8 cellular contexts compared by ENCODE assay signal in genomic region chr7:76549025-76549854, GRCh38. TPM values are rescaled to one million over a fixed set of nuclear protein-coding genes. Genes with fewer than 3 reads are reported as not detected.
DNase-seq lines count a peak whose midpoint lies in the region; ATAC-seq and TF ChIP-seq lines count a peak whose summit lies in the region.
"Not testable (repeated sequence)": the region's sequence is repeated elsewhere in the genome, so short reads cannot be mapped to it uniquely, and the experiment has no call there.

No MANE protein-coding gene starts in this region.

- TF ChIP-seq POLR2A in adrenal gland (IDR thresholded peaks at IDR 0.05), result peak; percentile 80 to 91
- peak in 3 of 4 donors; percentile 68 to 84 (median 75) for TF ChIP-seq POLR2A in upper lobe of left lung (IDR thresholded peaks at IDR 0.05)

- peak; percentile 99 for ATAC-seq in HG02840 (IDR thresholded peaks at IDR 0.05; ENCODE audit: low FRiP score, unreplicated experiment)
- peak; percentile 100 for ATAC-seq in left cardiac atrium
- peak; percentile 100 for ATAC-seq in upper lobe of left lung (ENCODE audit: low FRiP score in 2 of 2)

- in situ Hi-C loops in GM13976 (cut with MboI; ENCODE audit: low sequenced_read_pairs, unreplicated experiment), result not testable (repeated sequence)

- not testable (repeated sequence) for H3K27me3 ChIP-seq in adrenal gland, upper lobe of left lung

- not testable (repeated sequence) for H3K4me1 ChIP-seq in adrenal gland (replicated peaks in 1 of 2); upper lobe of left lung

- H3K9me3 ChIP-seq in adrenal gland (replicated peaks in 1 of 3); upper lobe of left lung: not testable (repeated sequence)

- H3K36me3 ChIP-seq in adrenal gland (replicated peaks in 1 of 2); upper lobe of left lung: not testable (repeated sequence)

- not testable (repeated sequence) for TF ChIP-seq EP300 in upper lobe of left lung (IDR thresholded peaks at IDR 0.05)

- peak; percentile 84 for DNase-seq in GM13976 (ENCODE audit: low spot score)
- peak; percentile 77 for DNase-seq in NCI-H1436 (lab: John Stamatoyannopoulos, UW)
- DNase-seq in SW480 (ENCODE audit: low spot score), result peak; percentile 97
- DNase-seq in adrenal gland, result peak; percentile 86 to 96 (median 94)
- peak; percentile 92 for DNase-seq in left cardiac atrium
- peak; percentile 78 to 98 (median 86) for DNase-seq in posterior cingulate gyrus
- DNase-seq in upper lobe of left lung, result peak; percentile 93 to 95

- intact Hi-C loops in adrenal gland (cut with DNase I); left cardiac atrium (cut with DNase I); posterior cingulate gyrus (cut with DNase I): not testable (repeated sequence)

- H3K27ac ChIP-seq in adrenal gland (peak overlapping the region; percentile 90 to 98 (median 94)), upper lobe of left lung (peak overlapping the region; percentile 89 to 95 (median 93))

- H3K4me3 ChIP-seq in adrenal gland (peak overlapping the region; percentile 49 to 79 (median 68)), upper lobe of left lung (peak overlapping the region; percentile 74 to 99 (median 93))

- TF ChIP-seq CTCF in GM13976 (IDR thresholded peaks at IDR 0.05; ENCODE audit: borderline replicate concordance, control extremely low read depth, extremely low read depth, insufficient read depth, missing control alignments), result not testable (repeated sequence)
- peak in 1 of 6 experiments; percentile 32 for TF ChIP-seq CTCF in adrenal gland (IDR thresholded peaks at IDR 0.05)
- peak in 3 of 6 experiments; percentile 5 to 48 (median 37) for TF ChIP-seq CTCF in upper lobe of left lung (IDR thresholded peaks at IDR 0.05)

- WGBS in adrenal gland, 4 donors, result 0% methylated on average over 10 to 71 of the region's 71 CpGs
- WGBS in upper lobe of left lung, 2 donors, result 0 to 1% methylated on average over 2 to 33 of the region's 71 CpGs

RNA-seq across cellular contexts. Expression of gene SPDYE16, which starts 6.1 kb away (rescaled TPM):
- total RNA-seq in adrenal gland, result 1 to 10 TPM in 1 of 8 donors, under 1 TPM in 4, not detected in 3; 0.18 to 2.9 (median 0.57) TPM
- polyA plus RNA-seq in adrenal gland, result under 1 TPM; 0.16 to 0.40 (median 0.22) TPM
- under 1 TPM; 0.12 to 0.34 TPM for total RNA-seq in left cardiac atrium
- 1 to 10 TPM in 2 of 6 donors, under 1 TPM in 2, not detected in 2; 0.24 to 1.2 (median 0.67) TPM for total RNA-seq in upper lobe of left lung

RNA-seq across cellular contexts. Expression of gene UPK3B, which starts 38.9 kb away (rescaled TPM):
- 1 to 10 TPM in 3 of 8 donors, under 1 TPM in 4, not detected in 1; 0.65 to 2.6 (median 0.97) TPM for total RNA-seq in adrenal gland
- polyA plus RNA-seq in adrenal gland, result under 1 TPM in 2 of 3 donors, not detected in 1; 0.56 to 0.84 TPM
- total RNA-seq in left cardiac atrium, result 10 to 100 TPM in 1 of 2 donors, 1 to 10 TPM in 1; 3.7 to 33.8 TPM
- 100 to 1,000 TPM in 1 of 6 donors, 10 to 100 TPM in 5; 26.8 to 507 (median 51.0) TPM for total RNA-seq in upper lobe of left lung

Comparison
In these comparisons a context has a peak if more than half of its experiments do, and no peak if none do; other contexts are left out.
1. Peak in every context shown above with its lines: DNase-seq, ATAC-seq, H3K4me3 ChIP-seq and H3K27ac ChIP-seq.